In the genomic region with DNA sequence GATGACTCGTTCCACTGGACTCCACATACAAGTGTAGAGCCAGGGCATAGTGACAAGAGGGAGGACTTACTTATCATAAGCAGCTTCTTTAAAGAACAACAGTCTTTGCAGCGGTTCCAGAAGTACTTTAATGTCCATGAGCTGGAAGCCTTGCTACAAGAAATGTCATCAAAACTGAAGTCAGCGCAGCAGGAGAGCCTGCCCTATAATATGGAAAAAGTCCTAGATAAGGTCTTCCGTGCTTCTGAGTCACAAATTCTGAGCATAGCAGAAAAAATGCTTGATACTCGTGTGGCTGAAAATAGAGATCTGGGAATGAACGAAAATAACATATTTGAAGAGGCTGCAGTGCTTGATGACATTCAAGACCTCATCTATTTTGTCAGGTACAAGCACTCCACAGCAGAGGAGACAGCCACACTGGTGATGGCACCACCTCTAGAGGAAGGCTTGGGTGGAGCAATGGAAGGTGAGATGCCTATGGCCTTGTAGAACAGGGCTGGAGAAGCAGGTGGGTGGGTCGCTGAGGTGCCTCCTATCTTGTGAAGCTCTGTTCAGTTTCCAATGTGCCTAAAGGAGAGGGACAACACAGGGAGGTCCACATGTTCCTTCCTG, we compare ENCODE assay signal across 1 cellular context.
TF ChIP-seq lines count a peak whose summit lies in the region.

No MANE protein-coding gene starts in this region.

TF ChIP-seq in SK-N-SH treated with all-trans-retinoic acid at 6 μM for 48 hours, 23 proteins besides CTCF, POLR2A, EP300 and RAD21 (continued from another document):
- TF ChIP-seq, protein P1, sequence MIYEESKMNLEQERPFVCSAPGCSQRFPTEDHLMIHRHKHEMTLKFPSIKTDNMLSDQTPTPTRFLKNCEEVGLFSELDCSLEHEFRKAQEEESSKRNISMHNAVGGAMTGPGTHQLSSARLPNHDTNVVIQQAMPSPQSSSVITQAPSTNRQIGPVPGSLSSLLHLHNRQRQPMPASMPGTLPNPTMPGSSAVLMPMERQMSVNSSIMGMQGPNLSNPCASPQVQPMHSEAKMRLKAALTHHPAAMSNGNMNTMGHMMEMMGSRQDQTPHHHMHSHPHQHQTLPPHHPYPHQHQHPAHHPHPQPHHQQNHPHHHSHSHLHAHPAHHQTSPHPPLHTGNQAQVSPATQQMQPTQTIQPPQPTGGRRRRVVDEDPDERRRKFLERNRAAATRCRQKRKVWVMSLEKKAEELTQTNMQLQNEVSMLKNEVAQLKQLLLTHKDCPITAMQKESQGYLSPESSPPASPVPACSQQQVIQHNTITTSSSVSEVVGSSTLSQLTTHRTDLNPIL (CRISPR knock-in tag; IDR thresholded peaks at IDR 0.05; ENCODE audit: low read depth): no peak
- TF ChIP-seq GLIS3 (CRISPR knock-in tag; IDR thresholded peaks at IDR 0.05): no peak
- TF ChIP-seq SNAI2 (CRISPR knock-in tag; IDR thresholded peaks at IDR 0.05): no peak
- TF ChIP-seq, protein P2, sequence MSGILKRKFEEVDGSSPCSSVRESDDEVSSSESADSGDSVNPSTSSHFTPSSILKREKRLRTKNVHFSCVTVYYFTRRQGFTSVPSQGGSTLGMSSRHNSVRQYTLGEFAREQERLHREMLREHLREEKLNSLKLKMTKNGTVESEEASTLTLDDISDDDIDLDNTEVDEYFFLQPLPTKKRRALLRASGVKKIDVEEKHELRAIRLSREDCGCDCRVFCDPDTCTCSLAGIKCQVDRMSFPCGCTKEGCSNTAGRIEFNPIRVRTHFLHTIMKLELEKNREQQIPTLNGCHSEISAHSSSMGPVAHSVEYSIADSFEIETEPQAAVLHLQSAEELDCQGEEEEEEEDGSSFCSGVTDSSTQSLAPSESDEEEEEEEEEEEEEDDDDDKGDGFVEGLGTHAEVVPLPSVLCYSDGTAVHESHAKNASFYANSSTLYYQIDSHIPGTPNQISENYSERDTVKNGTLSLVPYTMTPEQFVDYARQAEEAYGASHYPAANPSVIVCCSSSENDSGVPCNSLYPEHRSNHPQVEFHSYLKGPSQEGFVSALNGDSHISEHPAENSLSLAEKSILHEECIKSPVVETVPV (CRISPR knock-in tag; IDR thresholded peaks at IDR 0.05): no peak
